8 cellular contexts compared by ENCODE assay signal in the genomic region with DNA sequence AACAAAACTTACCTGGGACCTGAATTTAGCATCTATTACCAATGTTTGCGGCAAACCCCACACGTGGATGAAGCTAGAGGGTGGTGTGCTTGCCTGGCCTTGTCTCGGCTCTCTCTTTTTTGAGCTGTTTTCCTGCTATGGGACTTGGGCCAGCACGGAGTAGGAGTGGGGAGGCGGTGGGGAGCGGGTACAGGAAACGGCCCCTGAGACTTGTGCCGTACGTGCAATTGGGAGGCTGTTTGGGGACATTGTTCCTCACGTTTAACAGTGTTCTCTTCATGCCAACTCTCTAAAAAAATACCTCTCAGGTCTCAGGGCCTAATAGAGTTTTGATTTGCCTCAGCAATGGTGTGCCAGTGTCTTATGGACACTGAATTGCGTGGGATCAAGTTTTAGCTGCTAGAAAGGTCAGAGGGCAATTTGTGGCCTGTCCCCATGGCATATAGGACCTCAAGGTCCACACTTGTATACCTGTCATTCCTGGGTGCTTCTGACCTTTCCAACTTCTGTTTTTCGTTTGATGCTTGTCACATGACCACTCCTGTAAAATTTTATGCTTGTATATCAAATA. TPM values are rescaled to one million over a fixed set of nuclear protein-coding genes. Genes with fewer than 3 reads are reported as not detected.
A peak's percentile ranks its signal among the peaks of the same experiment; 100 is the strongest.
DNase-seq lines count a peak whose midpoint lies in the region; ATAC-seq and TF ChIP-seq lines count a peak whose summit lies in the region.

No MANE protein-coding gene starts in this region.

- no peak for DNase-seq in PC-3
- peak in 6 of 9 donors; percentile 46 to 56 (median 52) for DNase-seq in naive thymus-derived CD4-positive, alpha-beta T cell
- no peak for DNase-seq in Calu3
- no peak for DNase-seq in omental fat pad (ENCODE audit: low spot score)
- no peak for DNase-seq in MV-4-11 (lab: John Stamatoyannopoulos, UW)
- DNase-seq in iPS-NIHi7 (ENCODE audit: extremely low spot score), result no peak

- H2AFZ ChIP-seq in PC-3 (ENCODE audit: low read length), result no peak overlapping the region

- intact Hi-C loops in PC-3 (cut with micrococcal nuclease) (no loop called here), Calu3 (cut with micrococcal nuclease; ENCODE audit: unreplicated experiment) (no loop called here)
- intact Hi-C loops in naive thymus-derived CD4-positive, alpha-beta T cell (cut with micrococcal nuclease), result loop anchor here (1.0 kb wide), 8 partner anchors 9 to 49 kb away; a partner anchor contains a TSS

- peak overlapping the region; percentile 24; the same call in 1 of the 2 replicates for H3K4me2 ChIP-seq in PC-3 (ENCODE audit: low read length)

- peak overlapping the region; percentile 63 for H3K27ac ChIP-seq in PC-3 (ENCODE audit: low read length)
- H3K27ac ChIP-seq in naive thymus-derived CD4-positive, alpha-beta T cell (ENCODE audit: low read depth, low read length), result peak overlapping the region; percentile 90

- H3K27me3 Mint-ChIP-seq in naive thymus-derived CD4-positive, alpha-beta T cell, result no peaks in the 10 kb centered on the region
- H3K27me3 Mint-ChIP-seq in Calu3 (ENCODE audit: unreplicated experiment), result peaks cover 19% of the 10 kb centered on the region

- peaks cover 21% of the 10 kb centered on the region for H3K4me1 ChIP-seq in PC-3 (ENCODE audit: insufficient read depth, low read length)
- peaks cover 60 to 87% of the 10 kb centered on the region in 2 donors for H3K4me1 ChIP-seq in naive thymus-derived CD4-positive, alpha-beta T cell (ENCODE audit: control insufficient read depth in 2 of 2, insufficient read depth in 2 of 2, low read length in 2 of 2)

- no peaks in the 10 kb centered on the region for H3K36me3 ChIP-seq in PC-3 (ENCODE audit: low read depth, low read length)
- H3K36me3 ChIP-seq in naive thymus-derived CD4-positive, alpha-beta T cell (ENCODE audit: control insufficient read depth in 2 of 3, insufficient read depth in 3 of 3, low read length in 3 of 3), result no peaks in the 10 kb centered on the region

- H3F3A ChIP-seq in PC-3 (ENCODE audit: low read length, unreplicated experiment), result no peaks in the 10 kb centered on the region

- peaks cover 40 to 90% (median 71%) of the 10 kb centered on the region in 7 donors for H3K4me1 Mint-ChIP-seq in naive thymus-derived CD4-positive, alpha-beta T cell
- H3K4me1 Mint-ChIP-seq in Calu3 (ENCODE audit: low read depth, unreplicated experiment), result peaks cover 15% of the 10 kb centered on the region

- H3K4me3 ChIP-seq in PC-3 (ENCODE audit: low read length), result no peak overlapping the region
- peak overlapping the region; percentile 17 for H3K4me3 ChIP-seq in naive thymus-derived CD4-positive, alpha-beta T cell (ENCODE audit: low read length)

- BruUV-seq in PC-3 (replicated peaks; lab: Mats Ljungman, UMichigan) (no TSS peak), Calu3 (replicated peaks; lab: Mats Ljungman, UMichigan) (no TSS peak)

- ATAC-seq in GM18868 (IDR thresholded peaks at IDR 0.05; ENCODE audit: unreplicated experiment) (peak; percentile 21), HG02571 (IDR thresholded peaks at IDR 0.05; ENCODE audit: unreplicated experiment) (peak; percentile 33), PC-3 (no peak; the same call in none of the 2 replicates), omental fat pad (ENCODE audit: low FRiP score) (no peak)
- peak; percentile 45 for ATAC-seq in naive thymus-derived CD4-positive, alpha-beta T cell

- peaks cover 0 to 3% (median 0%) of the 10 kb centered on the region in 11 donors for H3K9me3 Mint-ChIP-seq in naive thymus-derived CD4-positive, alpha-beta T cell
- H3K9me3 Mint-ChIP-seq in Calu3 (ENCODE audit: low read depth, unreplicated experiment), result no peaks in the 10 kb centered on the region

- peaks cover 0 to 25% (median 0%) of the 10 kb centered on the region in 5 donors for H3K36me3 Mint-ChIP-seq in naive thymus-derived CD4-positive, alpha-beta T cell
- H3K36me3 Mint-ChIP-seq in Calu3 (ENCODE audit: insufficient read depth, unreplicated experiment), result no peaks in the 10 kb centered on the region

- H3K4me3 Mint-ChIP-seq in naive thymus-derived CD4-positive, alpha-beta T cell, result peak overlapping the region; percentile 54 to 85 (median 80)
- H3K4me3 Mint-ChIP-seq in Calu3 (ENCODE audit: low read depth, unreplicated experiment), result no peak overlapping the region

- H3K9me2 ChIP-seq in PC-3 (replicated peaks; ENCODE audit: low read length), result no peaks in the 10 kb centered on the region

- H3K27ac Mint-ChIP-seq in naive thymus-derived CD4-positive, alpha-beta T cell, result peak overlapping the region; percentile 92 to 100 (median 99)
- no peak overlapping the region for H3K27ac Mint-ChIP-seq in Calu3 (ENCODE audit: unreplicated experiment)

- TF ChIP-seq CTCF in PC-3 (conservative IDR thresholded peaks at IDR 0.05; ENCODE audit: low read depth, low read length), result no peak
- no peak for TF ChIP-seq CTCF in Calu3 (IDR thresholded peaks at IDR 0.05; ENCODE audit: unreplicated experiment)
- no peak for TF ChIP-seq CTCF in omental fat pad (IDR thresholded peaks at IDR 0.05)

- H3K9me3 ChIP-seq in PC-3 (ENCODE audit: low read length), result no peaks in the 10 kb centered on the region
- no peaks in the 10 kb centered on the region for H3K9me3 ChIP-seq in naive thymus-derived CD4-positive, alpha-beta T cell (ENCODE audit: control insufficient read depth in 2 of 3, low read length in 3 of 3)

- no peak overlapping the region for H3K9ac ChIP-seq in PC-3 (ENCODE audit: low read length)

- no peaks in the 10 kb centered on the region for H3K79me2 ChIP-seq in PC-3 (ENCODE audit: low read length)

- H4K20me1 ChIP-seq in PC-3 (ENCODE audit: low read length), result no peaks in the 10 kb centered on the region

- CTCF ChIA-PET in PC-3 (lab: Charles Lee), result no interaction called here
- CTCF ChIA-PET in naive thymus-derived CD4-positive, alpha-beta T cell (lab: Charles Lee), result interaction anchor here (0.7 to 4.3 kb wide), 14 partner anchors 8 to 89 kb away, joined by 3 to 29 read pairs (median 8); a partner anchor contains a TSS
- CTCF ChIA-PET in Calu3 (lab: Charles Lee), result no interaction called here

- H3K27me3 ChIP-seq in PC-3 (ENCODE audit: low read length), result no peaks in the 10 kb centered on the region
- no peaks in the 10 kb centered on the region for H3K27me3 ChIP-seq in naive thymus-derived CD4-positive, alpha-beta T cell (ENCODE audit: control insufficient read depth in 2 of 2, insufficient read depth in 2 of 2, low read length in 2 of 2)

- POLR2A ChIA-PET in PC-3 (lab: Charles Lee; ENCODE audit: unreplicated experiment), result no interaction called here
- POLR2A ChIA-PET in naive thymus-derived CD4-positive, alpha-beta T cell (lab: Charles Lee), result interaction anchor here (0.8 to 43.4 kb wide), 8 partner anchors 9 to 234 kb away, joined by 3 to 2417 read pairs (median 15); a partner anchor contains a TSS

RNA-seq across cellular contexts. Expression of a gene that starts 15.3 kb away (rescaled TPM):
- total RNA-seq in PC-3 (2014; rRNA removed) (101 and 104 TPM in 2 replicates), Calu3 (2022) (37.2 and 44.5 TPM in 2 replicates), omental fat pad (10 to 100 TPM; 16.3 to 31.2 (median 25.3) TPM)
- 100 to 1,000 TPM in 3 of 5 experiments, 10 to 100 TPM in 2; 65.9 to 271 (median 197) TPM for total RNA-seq in naive thymus-derived CD4-positive, alpha-beta T cell
- polyA plus RNA-seq in naive thymus-derived CD4-positive, alpha-beta T cell, result 10 to 100 TPM; 13.1 to 16.5 TPM

RNA-seq across cellular contexts. Expression of a gene that starts 34.3 kb away (rescaled TPM):
- total RNA-seq in PC-3 (2014; rRNA removed), result 0.15 and 0.29 TPM in 2 replicates
- total RNA-seq in naive thymus-derived CD4-positive, alpha-beta T cell, result 100 to 1,000 TPM in 2 of 5 experiments, 10 to 100 TPM in 3; 58.7 to 131 (median 98.2) TPM
- 1 to 10 TPM; 3.7 to 6.6 TPM for polyA plus RNA-seq in naive thymus-derived CD4-positive, alpha-beta T cell
- total RNA-seq in Calu3 (2022), result 1.5 and 1.6 TPM in 2 replicates
- total RNA-seq in omental fat pad, result 1 to 10 TPM; 3.0 to 9.0 (median 6.1) TPM

RNA-seq across cellular contexts. Expression of a gene that starts 49.5 kb away (rescaled TPM):
- 19.1 and 23.4 TPM in 2 replicates for total RNA-seq in PC-3 (2014; rRNA removed)
- 10 to 100 TPM; 33.5 to 63.9 (median 44.0) TPM for total RNA-seq in naive thymus-derived CD4-positive, alpha-beta T cell
- polyA plus RNA-seq in naive thymus-derived CD4-positive, alpha-beta T cell, result 10 to 100 TPM; 22.3 to 29.2 TPM
- total RNA-seq in Calu3 (2022), result 34.0 and 34.2 TPM in 2 replicates
- 10 to 100 TPM; 30.7 to 57.5 (median 36.2) TPM for total RNA-seq in omental fat pad

Comparison
In these comparisons a context has a peak if more than half of its experiments do, and no peak if none do; other contexts are left out.
1. ATAC-seq: peak in GM18868 (single experiment), HG02571 (single experiment) and naive thymus-derived CD4-positive, alpha-beta T cell (single experiment); none in PC-3 (single experiment) and omental fat pad (single experiment).
2. DNase-seq: peak in naive thymus-derived CD4-positive, alpha-beta T cell (6 of 9); none in PC-3 (single experiment), Calu3 (single experiment), omental fat pad (single experiment), MV-4-11 (single experiment) and iPS-NIHi7 (single experiment).
3. RNA of a gene that starts 34.3 kb away (total RNA-seq): 58.7 to 131 TPM in naive thymus-derived CD4-positive, alpha-beta T cell; 3.0 to 9.0 TPM in omental fat pad, 1.5 to 1.6 TPM in Calu3 and 0.15 to 0.29 TPM in PC-3; every median in the first group is over 4 times any median in the second.
4. intact Hi-C loops: an anchor here in naive thymus-derived CD4-positive, alpha-beta T cell (1.0 kb wide); none called in PC-3 and Calu3.